ENCODE assay signal across 8 cellular contexts in the genomic region with DNA sequence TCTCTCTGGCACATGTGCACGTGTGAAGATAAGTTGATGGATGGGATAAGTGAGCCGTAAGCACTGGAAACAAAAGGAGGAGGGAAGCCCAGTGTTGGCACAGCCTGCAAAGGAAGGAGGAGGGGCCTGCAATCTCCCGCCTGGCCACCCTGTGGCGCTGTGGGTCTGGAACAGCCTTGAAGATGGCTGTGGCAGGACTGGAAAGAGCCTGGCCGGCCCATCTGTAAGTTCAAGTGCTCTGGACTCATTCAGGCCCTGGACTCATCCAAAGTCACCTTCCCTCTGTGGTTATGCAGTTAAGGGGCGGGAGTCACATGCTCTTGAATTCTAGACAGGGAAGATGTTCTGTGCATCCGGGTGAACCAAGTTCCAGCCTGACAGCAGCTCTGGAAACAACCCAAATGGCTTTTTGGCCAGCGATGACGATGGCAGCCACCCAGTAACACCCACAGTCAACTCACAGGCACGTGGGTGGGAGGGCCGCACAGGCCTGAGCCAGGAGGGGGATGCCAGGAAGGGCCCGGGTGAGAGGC. TPM values are rescaled to one million over a fixed set of nuclear protein-coding genes. Genes with fewer than 3 reads are reported as not detected.
DNase-seq lines count a peak whose midpoint lies in the region; ATAC-seq and TF ChIP-seq lines count a peak whose summit lies in the region.

No MANE protein-coding gene starts in this region.

- TF ChIP-seq CTCF in 22Rv1 (IDR thresholded peaks at IDR 0.05) (peak; percentile 65), chondrocyte (IDR thresholded peaks at IDR 0.05) (peak; percentile 73)

- peaks cover 10% of the 10 kb centered on the region for H3K36me3 Mint-ChIP-seq in chondrocyte (ENCODE audit: low read depth)

- peaks cover 10% of the 10 kb centered on the region for H3K9me3 Mint-ChIP-seq in chondrocyte (ENCODE audit: low read depth)

- ATAC-seq in HG03108 (IDR thresholded peaks at IDR 0.05; ENCODE audit: unreplicated experiment): no peak

- no peak overlapping the region for H3K27ac Mint-ChIP-seq in chondrocyte (ENCODE audit: unreplicated experiment)

- no peaks in the 10 kb centered on the region for H3K27me3 Mint-ChIP-seq in chondrocyte (ENCODE audit: low read depth)

- no peak overlapping the region for H3K4me3 Mint-ChIP-seq in chondrocyte (ENCODE audit: unreplicated experiment)

- peak; percentile 54 for DNase-seq in ELR (ENCODE audit: low read depth)
- DNase-seq in NCI-H69 (lab: John Stamatoyannopoulos, UW): peak; percentile 75
- peak; percentile 59 for DNase-seq in chondrocyte (ENCODE audit: low spot score)
- peak; percentile 67 for DNase-seq in kidney tubule cell (ENCODE audit: low spot score)
- peak; percentile 41 to 92 (median 81) for DNase-seq in substantia nigra (lab: John Stamatoyannopoulos, UW)
- DNase-seq in activated naive CD4-positive, alpha-beta T cell treated with anti-CD3 and anti-CD28 coated beads, Interleukin-2, amount 50 U/mL, for 16 hours: no peak

- H3K4me1 Mint-ChIP-seq in chondrocyte (ENCODE audit: low read depth): peaks cover 5% of the 10 kb centered on the region

- H3K27ac ChIP-seq in 22Rv1: no peak overlapping the region; the same call in 1 of the 2 replicates
- H3K27ac ChIP-seq in substantia nigra (ENCODE audit: low read depth, low read length, poor library complexity, severe bottlenecking): peak overlapping the region; percentile 84

RNA-seq across cellular contexts. Expression of a gene that starts 50.4 kb away (rescaled TPM):
- total RNA-seq in chondrocyte: not detected in 3 replicates
